In the genomic region with DNA sequence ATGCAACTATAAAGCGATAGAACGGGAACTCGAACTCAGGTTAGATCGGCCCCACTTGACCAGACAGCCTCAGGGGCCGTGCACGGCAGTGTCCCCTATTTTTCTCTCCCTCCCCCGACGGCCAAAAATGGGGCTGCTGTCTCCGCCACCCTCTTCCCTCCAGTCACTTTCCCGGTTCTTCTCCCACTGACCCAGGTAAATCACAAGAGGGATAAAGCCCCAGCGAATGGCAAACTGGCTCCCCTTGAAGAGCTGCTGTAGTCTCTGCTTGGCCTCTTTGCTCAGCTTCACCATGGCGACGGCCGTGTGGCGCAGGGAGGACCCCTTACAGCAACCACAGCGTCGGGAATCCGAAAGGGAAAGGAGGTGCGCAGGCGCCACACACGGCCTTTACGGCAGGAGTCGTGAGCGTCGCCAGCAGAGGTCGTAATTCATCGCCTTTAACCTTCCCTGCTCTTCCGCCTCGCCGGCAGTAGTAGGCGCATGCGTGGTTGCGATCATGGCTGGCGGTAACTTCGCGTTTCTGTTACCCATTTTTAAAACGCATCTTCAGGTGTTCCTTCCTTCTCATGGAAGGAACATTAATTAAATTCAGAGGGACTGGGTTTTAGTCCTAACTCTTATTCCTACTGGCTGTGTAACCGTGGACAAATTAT, we compare ENCODE assay signal across 8 cellular contexts.
A peak's percentile ranks its signal among the peaks of the same experiment; 100 is the strongest.
DNase-seq lines count a peak whose midpoint lies in the region; ATAC-seq and FAIRE-seq lines count a peak whose summit lies in the region.

Gene TOMM7, minus strand, starts transcription at position 364 of the 656 bp plus-strand sequence. Its CDS starts 70 bp downstream, at position 294.

- DNase-seq in AG20443 (ENCODE audit: low spot score), result peak; percentile 99
- peak; percentile 95 for DNase-seq in NCI-H446 treated with DMSO at 0.1 percent for 48 hours (lab: John Stamatoyannopoulos, UW)
- DNase-seq in cerebellar cortex (ENCODE audit: low spot score), result peak; percentile 97
- peak; percentile 79 for DNase-seq in stimulated activated CD4-positive, alpha-beta T cell treated with anti-CD3 and anti-CD28 coated beads, Interleukin-12 subunit alpha, Interleukin-12 subunit beta, amount 100 ng/mL, for 4 hours

- ATAC-seq in GM19035 (IDR thresholded peaks at IDR 0.05; ENCODE audit: unreplicated experiment) (peak; percentile 82), HG03354 (IDR thresholded peaks at IDR 0.05; ENCODE audit: poor library complexity, severe bottlenecking, unreplicated experiment) (peak; percentile 84)
- peak; percentile 95 to 96 for ATAC-seq in activated CD4-positive, CD25-positive, alpha-beta regulatory T cell treated with anti-CD3 and anti-CD28 coated beads, Interleukin-2, amount 50 U/mL, for 24 hours

- FAIRE-seq in islet of Langerhans (lab: Jason Lieb, UNC), result peak; percentile 95

Comparison
In these comparisons a context has a peak if more than half of its experiments do, and no peak if none do; other contexts are left out.
1. Peak in every context shown above with its lines: DNase-seq and ATAC-seq.